24 cellular contexts compared by ENCODE assay signal in the genomic region with DNA sequence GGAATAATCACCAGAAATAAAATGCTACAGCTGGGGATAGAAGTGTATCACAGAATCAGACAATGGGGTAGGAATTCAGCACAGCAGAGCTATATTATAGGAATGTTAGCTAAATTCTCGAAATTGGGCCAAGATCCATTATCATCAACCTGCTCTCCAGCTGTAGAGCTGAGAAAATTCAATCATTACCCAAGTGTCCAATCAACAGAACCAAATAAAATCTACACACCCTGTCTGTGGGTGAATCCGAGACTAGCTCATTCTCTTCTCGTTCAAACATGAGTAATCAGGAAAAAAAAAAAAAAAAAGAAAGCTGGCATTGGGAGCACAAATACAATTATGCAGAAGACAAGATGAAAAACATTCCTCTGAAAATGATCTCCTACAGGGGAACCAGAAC.
DNase-seq lines count a peak whose midpoint lies in the region; ATAC-seq and TF ChIP-seq lines count a peak whose summit lies in the region.
"Had no signal": no experiment of that assay in that cellular context is flagged by ENCODE, and none has a peak within 500 bp of the region (broad histone marks: within the 10 kb centered on the region; RNA-seq: fewer than 3 reads in every experiment).

No MANE protein-coding gene starts in this region.

- peak overlapping the region; percentile 39 for H3K4me2 ChIP-seq in GM23248 (ENCODE audit: unreplicated experiment)
- H3K4me2 ChIP-seq: A549, PC-9 had no signal

- CTCF ChIA-PET in GM10248 (lab: Yijun Ruan, JAX): interaction anchor here (0.9 to 1.6 kb wide), 4 partner anchors 10 to 264 kb away, joined by 3 to 8 read pairs (median 4); no protein-coding TSS in a partner anchor

- DNase-seq in AG20443 (ENCODE audit: low spot score) (peak; percentile 56), GM23248 (peak; percentile 60), fibroblast of the aortic adventitia (ENCODE audit: low read depth) (peak; percentile 23), uterus (no peak), NCI-H1694 treated with DMSO at 0.1 percent for 48 hours (lab: John Stamatoyannopoulos, UW) (no peak), GM10248 (ENCODE audit: extremely low spot score) (no peak)
- DNase-seq: DMS153, DND-41, HCEC 1CT, KBM-7, MV-4-11, NCI-H1105, NCI-H1436 treated with DMSO at 0.1 percent for 48 hours, NCI-H1930, NCI-H2107, NCI-H446, NCI-H524 treated with DMSO at 0.1 percent for 48 hours, NCI-H774, PC-9, Right ventricle myocardium superior had no signal

- H3K27ac ChIP-seq in GM23248 (no peak overlapping the region), uterus (peak overlapping the region; percentile 14 to 28)
- H3K27ac ChIP-seq: A549, PC-9, SJSA1 had no signal

- TF ChIP-seq CTCF in fibroblast of the aortic adventitia (IDR thresholded peaks at IDR 0.05; ENCODE audit: insufficient read depth, low read length) (no peak), uterus (IDR thresholded peaks at IDR 0.05) (no peak), GM10248 (IDR thresholded peaks at IDR 0.05; ENCODE audit: control extremely low read depth, extremely low read depth, low read depth, missing control alignments) (no peak)

- H3K4me3 ChIP-seq in GM23248 (no peak overlapping the region), fibroblast of the aortic adventitia (ENCODE audit: low read depth, low read length) (no peak overlapping the region), uterus (no peak overlapping the region)
- H3K4me3 ChIP-seq: A549, GM12878, PC-9, SJSA1 had no signal

- 6 to 23% methylated on average over 3 of the region's 3 CpGs for WGBS in GM23248 (ENCODE audit: low coverage in 1 of 2, low lambda C conversion rate in 2 of 2, missing lambda C conversion rate in 2 of 2), 2 experiments

- H3K27me3 ChIP-seq in GM23248 (replicated peaks; ENCODE audit: insufficient read depth) (no peaks in the 10 kb centered on the region), uterus (no peaks in the 10 kb centered on the region)
- H3K27me3 ChIP-seq: SJSA1 had no signal

- intact Hi-C loops in uterus (cut with DNase I; ENCODE audit: low total_unique reads): no loop called here

- no peaks in the 10 kb centered on the region for H3K9me2 ChIP-seq in GM23248 (ENCODE audit: insufficient read depth)

- 0 out of 2 replicates have a peak, but pooled peaks cover 7% of the 10 kb centered on the region for H3F3A ChIP-seq in GM23248 (ENCODE audit: insufficient read depth)

- in situ Hi-C loops in GM23248 (cut with MboI): no loop called here

- H3K4me1 ChIP-seq in GM23248 (ENCODE audit: insufficient read depth): peaks cover 8% of the 10 kb centered on the region; the same call in 1 of the 2 replicates
- peaks cover 0 to 11% of the 10 kb centered on the region in 2 donors for H3K4me1 ChIP-seq in uterus
- H3K4me1 ChIP-seq: A549, SJSA1 had no signal

- no peak for ATAC-seq in GM18520 (IDR thresholded peaks at IDR 0.05; ENCODE audit: unreplicated experiment)
- ATAC-seq: A549, GM12878 had no signal

- no peaks in the 10 kb centered on the region for H3K9me3 ChIP-seq in GM23248 (ENCODE audit: low read depth)
- no peaks in the 10 kb centered on the region for H3K9me3 ChIP-seq in uterus
- H3K9me3 ChIP-seq: A549, SJSA1 had no signal

- no peak overlapping the region for H3K9ac ChIP-seq in GM23248

- TF ChIP-seq POLR2A in uterus (IDR thresholded peaks at IDR 0.05): no peak

- H2AFZ ChIP-seq in GM23248: peak overlapping the region; percentile 17
- H2AFZ ChIP-seq: PC-9 had no signal

- H3K79me2 ChIP-seq in GM23248 (ENCODE audit: insufficient read depth): no peaks in the 10 kb centered on the region

- H3K36me3 ChIP-seq in GM23248 (ENCODE audit: low read depth): no peaks in the 10 kb centered on the region
- no peaks in the 10 kb centered on the region for H3K36me3 ChIP-seq in uterus
- H3K36me3 ChIP-seq: SJSA1 had no signal

- H4K20me1 ChIP-seq in GM23248 (ENCODE audit: insufficient read depth): no peaks in the 10 kb centered on the region

- POLR2A ChIA-PET in GM10248 (lab: Yijun Ruan, JAX): no interaction called here

Comparison
In these comparisons a context has a peak if more than half of its experiments do, and no peak if none do; other contexts are left out.
1. DNase-seq: peak in AG20443 (single experiment), GM23248 (single experiment) and fibroblast of the aortic adventitia (single experiment); none in uterus (0 of 2), NCI-H1694 treated with DMSO at 0.1 percent for 48 hours (single experiment) and GM10248 (single experiment).